In genomic region chrX:1624861-1625215, GRCh38 we compare ENCODE assay signal across 4 cellular contexts. TPM values are rescaled to one million over a fixed set of nuclear protein-coding genes. Genes with fewer than 3 reads are reported as not detected.
"Had no signal": no experiment of that assay in that cellular context is flagged by ENCODE, and none has a peak within 500 bp of the region (broad histone marks: within the 10 kb centered on the region; RNA-seq: fewer than 3 reads in every experiment).

No MANE protein-coding gene starts in this region.

RNA-seq across cellular contexts. Expression of gene ASMT, which starts 10.0 kb away (rescaled TPM):
- total RNA-seq: M059J, PC-3, Right ventricle myocardium superior, SJSA1 had no signal
